Comparison of ENCODE assay signal across 17 cellular contexts in genomic region chr5:107894361-107894760, GRCh38.
A peak's percentile ranks its signal among the peaks of the same experiment; 100 is the strongest.
DNase-seq lines count a peak whose midpoint lies in the region; TF ChIP-seq lines count a peak whose summit lies in the region.
"Had no signal": no experiment of that assay in that cellular context is flagged by ENCODE, and none has a peak within 500 bp of the region (broad histone marks: within the 10 kb centered on the region; RNA-seq: fewer than 3 reads in every experiment).

No MANE protein-coding gene starts in this region.

- H3K23ac ChIP-seq in trophoblast cell (ENCODE audit: low read length) = no peak overlapping the region

- H3K79me1 ChIP-seq in trophoblast cell (ENCODE audit: low read length) = no peaks in the 10 kb centered on the region

- H3K9ac ChIP-seq in trophoblast cell (ENCODE audit: low read length) = no peak overlapping the region

- no peak overlapping the region for H3K18ac ChIP-seq in trophoblast cell (ENCODE audit: low read length)

- TF ChIP-seq CTCF in left ventricle myocardium inferior (IDR thresholded peaks at IDR 0.05; ENCODE audit: borderline replicate concordance) = no peak

- H2BK120ac ChIP-seq in trophoblast cell (ENCODE audit: insufficient read depth, low read length, poor library complexity) = no peak overlapping the region

- no peak overlapping the region for H3K4me3 ChIP-seq in trophoblast cell (ENCODE audit: low read depth, low read length)
- no peak overlapping the region for H3K4me3 ChIP-seq in left ventricle myocardium inferior

- H2AFZ ChIP-seq in trophoblast cell (ENCODE audit: insufficient read depth, low read length, poor library complexity) = no peak overlapping the region

- H3K9me3 ChIP-seq in trophoblast cell (ENCODE audit: insufficient read depth, low read depth, low read length) (no peaks in the 10 kb centered on the region), left ventricle myocardium inferior (replicated peaks) (peaks cover 10% of the 10 kb centered on the region)

- H2BK12ac ChIP-seq in trophoblast cell (ENCODE audit: low read length) = no peak overlapping the region

- H4K91ac ChIP-seq in trophoblast cell (ENCODE audit: low read depth, low read length) = peak overlapping the region; percentile 24

- DNase-seq in DMS 273 (lab: John Stamatoyannopoulos, UW; ENCODE audit: unreplicated experiment) (peak; percentile 23), DMS 273 treated with DMSO at 0.1 percent for 48 hours (lab: John Stamatoyannopoulos, UW) (no peak), RPMI7951 (ENCODE audit: low read depth) (peak; percentile 15), fibroblast of gingiva (ENCODE audit: low read depth) (peak; percentile 20), trophoblast cell (peak; percentile 7 to 44), left ventricle myocardium inferior (no peak), NCI-H748 treated with DMSO at 0.1 percent for 48 hours (lab: John Stamatoyannopoulos, UW) (no peak), GF-D8 (lab: John Stamatoyannopoulos, UW) (no peak)
- DNase-seq: activated CD4-positive, alpha-beta T cell treated with anti-CD3 and anti-CD28 coated beads, Interleukin-2, amount 10 ng/mL, durations not matched to agents 7 days and 5 days; activated effector memory CD4-positive, alpha-beta T cell treated with Interleukin-2 at 50 U/mL for 16 hours; amniotic stem cell; central memory CD4-positive, alpha-beta T cell; effector CD4-positive, alpha-beta T cell; NCI-H1092; NCI-H2029 treated with DMSO at 0.1 percent for 48 hours; NCI-H345 had no signal

- H3K27me3 ChIP-seq in trophoblast cell (ENCODE audit: insufficient read depth, low read length) (no peaks in the 10 kb centered on the region), left ventricle myocardium inferior (ENCODE audit: low read depth) (no peaks in the 10 kb centered on the region)

- no peak overlapping the region for H2AK5ac ChIP-seq in trophoblast cell (ENCODE audit: low read length)

- H3K27ac ChIP-seq in trophoblast cell (ENCODE audit: low read depth, low read length) (no peak overlapping the region), left ventricle myocardium inferior (replicated peaks) (no peak overlapping the region)
- H3K27ac ChIP-seq: 22Rv1 had no signal

- H4K12ac ChIP-seq in trophoblast cell (ENCODE audit: low read depth, low read length) = no peak overlapping the region

- no peak overlapping the region for H2BK5ac ChIP-seq in trophoblast cell (ENCODE audit: low read depth, low read length, poor library complexity)

- H3K79me2 ChIP-seq in trophoblast cell (ENCODE audit: control insufficient read depth, insufficient read depth, low read length, poor library complexity) = no peaks in the 10 kb centered on the region

- H3K4me1 ChIP-seq in trophoblast cell (ENCODE audit: control insufficient read depth in 1 of 2, insufficient read depth in 2 of 2, low read length in 2 of 2) (no peaks in the 10 kb centered on the region), left ventricle myocardium inferior (peaks cover 13% of the 10 kb centered on the region)

- intact Hi-C loops in left ventricle myocardium inferior (cut with micrococcal nuclease) = no loop called here

- H4K8ac ChIP-seq in trophoblast cell (ENCODE audit: low read depth, low read length) = no peak overlapping the region

- H3K36me3 ChIP-seq in trophoblast cell (ENCODE audit: control insufficient read depth in 1 of 2, insufficient read depth in 2 of 2, low read length in 2 of 2) (no peaks in the 10 kb centered on the region), left ventricle myocardium inferior (no peaks in the 10 kb centered on the region)

- no peak overlapping the region for H3K4me2 ChIP-seq in trophoblast cell (ENCODE audit: low read length)

- WGBS in trophoblast cell (ENCODE audit: extremely low coverage, insufficient coverage, insufficient read length) = no CpG with 5 or more reads among the region's 1 CpG

- no peak overlapping the region for H3K14ac ChIP-seq in trophoblast cell (ENCODE audit: low read length)

- no peak overlapping the region for H3K4ac ChIP-seq in trophoblast cell (ENCODE audit: low read depth, low read length)

Comparison
In these comparisons a context has a peak if more than half of its experiments do, and no peak if none do; other contexts are left out.
1. DNase-seq: peak in DMS 273 (single experiment), RPMI7951 (single experiment), fibroblast of gingiva (single experiment) and trophoblast cell (2 of 2); none in DMS 273 treated with DMSO at 0.1 percent for 48 hours (single experiment), left ventricle myocardium inferior (single experiment), NCI-H748 treated with DMSO at 0.1 percent for 48 hours (single experiment) and GF-D8 (single experiment).